In genomic region chr19:17471410-17472125, GRCh38 we compare ENCODE assay signal across 1 cellular context.
TF ChIP-seq lines count a peak whose summit lies in the region.

No MANE protein-coding gene starts in this region.

TF ChIP-seq in HepG2, 621 proteins besides CTCF, POLR2A, EP300 and RAD21:
- TF ChIP-seq ZNF687 (CRISPR knock-in tag; IDR thresholded peaks at IDR 0.05) (peak; percentile 38), SRF (IDR thresholded peaks at IDR 0.05; ENCODE audit: low read depth, low read length) (no peak), ZNF530 (CRISPR knock-in tag; IDR thresholded peaks at IDR 0.05; ENCODE audit: low read depth) (no peak), DNMT3B (CRISPR knock-in tag; conservative IDR thresholded peaks at IDR 0.05) (no peak), REPIN1 (CRISPR knock-in tag; IDR thresholded peaks at IDR 0.05; ENCODE audit: borderline replicate concordance, low read depth) (no peak), MIER2 (CRISPR knock-in tag; IDR thresholded peaks at IDR 0.05) (no peak), TFDP2 (CRISPR knock-in tag; IDR thresholded peaks at IDR 0.05) (no peak)
